Comparison of ENCODE assay signal across 8 cellular contexts in genomic region chr15:40096094-40096876, GRCh38. TPM values are rescaled to one million over a fixed set of nuclear protein-coding genes. Genes with fewer than 3 reads are reported as not detected.
DNase-seq lines count a peak whose midpoint lies in the region; ATAC-seq and TF ChIP-seq lines count a peak whose summit lies in the region.

No MANE protein-coding gene starts in this region.

- H3K9me3 ChIP-seq in suprapubic skin, result no peaks in the 10 kb centered on the region

- no peaks in the 10 kb centered on the region for H3K36me3 ChIP-seq in suprapubic skin

- 41% methylated on average over 8 of the region's 8 CpGs for WGBS in suprapubic skin

- TF ChIP-seq EP300 in suprapubic skin (IDR thresholded peaks at IDR 0.05), result no peak

- peak; percentile 67 for DNase-seq in activated CD8-positive, alpha-beta memory T cell treated with anti-CD3 and anti-CD28 coated beads for 24 hours
- DNase-seq in activated CD8-positive, alpha-beta memory T cell treated with anti-CD3 and anti-CD28 coated beads, Interleukin-2, amount 50 U/mL, for 48 hours, result no peak
- DNase-seq in caudate nucleus (lab: John Stamatoyannopoulos, UW) (peak in 13 of 61 donors; percentile 6 to 66 (median 26)), suprapubic skin (ENCODE audit: low spot score in 2 of 2) (no peak), left lobe of liver (ENCODE audit: low spot score) (no peak), NCI-H2107 (lab: John Stamatoyannopoulos, UW) (no peak), T-helper 9 cell (no peak)

- ATAC-seq in HG03342 (IDR thresholded peaks at IDR 0.05; ENCODE audit: unreplicated experiment) (peak; percentile 28), left lobe of liver (no peak)

- H3K27ac ChIP-seq in caudate nucleus (ENCODE audit: low read depth, low read length), result peak overlapping the region; percentile 11
- peak overlapping the region; percentile 41 for H3K27ac ChIP-seq in suprapubic skin

- no peak for TF ChIP-seq CTCF in suprapubic skin (IDR thresholded peaks at IDR 0.05)

- H3K4me1 ChIP-seq in suprapubic skin, result peaks cover 93% of the 10 kb centered on the region

- no peak for TF ChIP-seq POLR2A in suprapubic skin (IDR thresholded peaks at IDR 0.05)

- H3K4me3 ChIP-seq in suprapubic skin, result no peak overlapping the region

- H3K27me3 ChIP-seq in suprapubic skin, result no peaks in the 10 kb centered on the region

RNA-seq across cellular contexts. Expression of gene BMF, which starts 12.4 kb away (rescaled TPM):
- total RNA-seq in suprapubic skin (10 to 100 TPM in 2 of 4 donors, 1 to 10 TPM in 2; 2.6 to 11.1 (median 9.8) TPM), left lobe of liver (3.3 TPM)

RNA-seq across cellular contexts. Expression of gene SRP14, which starts 57.3 kb away (rescaled TPM):
- total RNA-seq in suprapubic skin (100 to 1,000 TPM; 161 to 218 (median 170) TPM), left lobe of liver (56.8 TPM)
